ENCODE assay signal across 16 cellular contexts in genomic region chr11:134915881-134916280, GRCh38.
DNase-seq lines count a peak whose midpoint lies in the region; ATAC-seq and TF ChIP-seq lines count a peak whose summit lies in the region.
"Had no signal": no experiment of that assay in that cellular context is flagged by ENCODE, and none has a peak within 500 bp of the region (broad histone marks: within the 10 kb centered on the region; RNA-seq: fewer than 3 reads in every experiment).

No MANE protein-coding gene starts in this region.

- intact Hi-C loops in aorta (cut with DNase I), result loop anchor here in 1 of 2 donors (5.0 kb wide), 1 partner anchor 36 kb away; no protein-coding TSS in a partner anchor

- H3K9me3 ChIP-seq in BLaER1 treated with 17β-estradiol and CSF1 and Interleukin-3, amounts not matched to agents 10 nM and 100 nM (replicated peaks in 1 of 11), result no peaks in the 10 kb centered on the region
- no peaks in the 10 kb centered on the region for H3K9me3 ChIP-seq in aorta (ENCODE audit: control insufficient read depth, low read length)

- H4K20me1 ChIP-seq in BLaER1 treated with 17β-estradiol and CSF1 and Interleukin-3, amounts not matched to agents 10 nM and 100 nM, result no peaks in the 10 kb centered on the region; a peak in 1 of 22 replicates

- DNase-seq in chondrocyte (ENCODE audit: low spot score), result no peak
- peak; percentile 57 for DNase-seq in osteocyte (ENCODE audit: extremely low spot score, unreplicated experiment)
- DNase-seq in aorta, result no peak
- no peak for DNase-seq in stimulated activated naive CD8-positive, alpha-beta T cell treated with anti-CD3 and anti-CD28 coated beads, Interleukin-15, amount 100 ng/mL, for 72 hours
- DNase-seq in activated CD8-positive, alpha-beta memory T cell treated with anti-CD3 and anti-CD28 coated beads, Interleukin-2, amount 50 U/mL, for 48 hours, result no peak
- DNase-seq: 8988T; AML-193; C1 segment of cervical spinal cord; CD4-positive, alpha-beta T cell; DMS79; HCEC 1CT; HFFc6 had no signal

- peaks cover 26% of the 10 kb centered on the region for H3K4me1 Mint-ChIP-seq in chondrocyte (ENCODE audit: low read depth)
- peaks cover 26% of the 10 kb centered on the region for H3K4me1 Mint-ChIP-seq in osteocyte (ENCODE audit: unreplicated experiment)
- H3K4me1 Mint-ChIP-seq in stimulated activated naive CD8-positive, alpha-beta T cell treated with anti-CD3 and anti-CD28 coated beads, Interleukin-15, amount 100 ng/mL, for 72 hours, result no peaks in the 10 kb centered on the region
- H3K4me1 Mint-ChIP-seq: IgD-negative memory B cell had no signal

- peak; percentile 15 for ATAC-seq in aorta (ENCODE audit: low FRiP score)
- ATAC-seq in GM19035 (IDR thresholded peaks at IDR 0.05; ENCODE audit: unreplicated experiment), result no peak
- ATAC-seq in stimulated activated naive CD8-positive, alpha-beta T cell treated with anti-CD3 and anti-CD28 coated beads, Interleukin-15, amount 100 ng/mL, for 72 hours, result no peak
- ATAC-seq: GM12878 had no signal

- no peaks in the 10 kb centered on the region for H3K36me3 ChIP-seq in BLaER1 treated with 17β-estradiol and CSF1 and Interleukin-3, amounts not matched to agents 10 nM and 100 nM
- H3K36me3 ChIP-seq in aorta (ENCODE audit: control insufficient read depth in 1 of 2, insufficient read depth in 2 of 2, low read length in 1 of 2), result no peaks in the 10 kb centered on the region

- H3K27me3 Mint-ChIP-seq in chondrocyte (ENCODE audit: low read depth) (peaks cover 13% of the 10 kb centered on the region), osteocyte (ENCODE audit: unreplicated experiment) (peaks cover 15% of the 10 kb centered on the region)
- H3K27me3 Mint-ChIP-seq in stimulated activated naive CD8-positive, alpha-beta T cell treated with anti-CD3 and anti-CD28 coated beads, Interleukin-15, amount 100 ng/mL, for 72 hours, result peaks cover 43% of the 10 kb centered on the region

- no peak overlapping the region for H3K27ac ChIP-seq in BLaER1 treated with 17β-estradiol and CSF1 and Interleukin-3, amounts not matched to agents 10 nM and 100 nM
- H3K27ac ChIP-seq in aorta (ENCODE audit: low read depth in 1 of 2, low read length in 2 of 2), result no peak overlapping the region

- H3K27me3 ChIP-seq in BLaER1 treated with 17β-estradiol and CSF1 and Interleukin-3, amounts not matched to agents 10 nM and 100 nM, result no peaks in the 10 kb centered on the region
- H3K27me3 ChIP-seq in aorta (ENCODE audit: control insufficient read depth in 1 of 2, insufficient read depth in 2 of 2, low read length in 1 of 2), result no peaks in the 10 kb centered on the region

- H3K9ac ChIP-seq in BLaER1 treated with 17β-estradiol and CSF1 and Interleukin-3, amounts not matched to agents 10 nM and 100 nM, result no peak overlapping the region

- no peak overlapping the region for H3K4me3 ChIP-seq in BLaER1 treated with 17β-estradiol and CSF1 and Interleukin-3, amounts not matched to agents 10 nM and 100 nM
- H3K4me3 ChIP-seq in aorta (ENCODE audit: low read length in 2 of 2), result no peak overlapping the region
- H3K4me3 ChIP-seq: GM12878 had no signal

- H3K4me3 Mint-ChIP-seq in chondrocyte (ENCODE audit: unreplicated experiment) (no peak overlapping the region), osteocyte (ENCODE audit: unreplicated experiment) (no peak overlapping the region)
- H3K4me3 Mint-ChIP-seq in stimulated activated naive CD8-positive, alpha-beta T cell treated with anti-CD3 and anti-CD28 coated beads, Interleukin-15, amount 100 ng/mL, for 72 hours, result no peak overlapping the region
- H3K4me3 Mint-ChIP-seq: CD4-positive, alpha-beta T cell; HFFc6; IgD-negative memory B cell had no signal

- peak overlapping the region in 7 of 11 experiments; percentile 2 to 71 (median 59); a peak in 10 of 22 replicates for H3K4me2 ChIP-seq in BLaER1 treated with 17β-estradiol and CSF1 and Interleukin-3, amounts not matched to agents 10 nM and 100 nM

- WGBS in aorta, 2 donors, result 22 to 29% methylated on average over 5 of the region's 5 CpGs

- H3K36me3 Mint-ChIP-seq in chondrocyte (ENCODE audit: low read depth) (no peaks in the 10 kb centered on the region), osteocyte (ENCODE audit: unreplicated experiment) (no peaks in the 10 kb centered on the region)
- H3K36me3 Mint-ChIP-seq: IgD-negative memory B cell had no signal

- TF ChIP-seq CTCF in chondrocyte (IDR thresholded peaks at IDR 0.05) (no peak), osteocyte (IDR thresholded peaks at IDR 0.05) (no peak)

- H3K4me1 ChIP-seq in BLaER1 treated with 17β-estradiol and CSF1 and Interleukin-3, amounts not matched to agents 10 nM and 100 nM, result peaks cover 0 to 21% (median 13%) of the 10 kb centered on the region in 10 experiments; a peak in 14 of 20 replicates
- no peaks in the 10 kb centered on the region for H3K4me1 ChIP-seq in aorta (ENCODE audit: control insufficient read depth in 1 of 2, insufficient read depth in 2 of 2, low read length in 2 of 2)

- H3K27ac Mint-ChIP-seq in chondrocyte (ENCODE audit: unreplicated experiment) (peak overlapping the region; percentile 58), osteocyte (ENCODE audit: unreplicated experiment) (peak overlapping the region; percentile 43)
- H3K27ac Mint-ChIP-seq in stimulated activated naive CD8-positive, alpha-beta T cell treated with anti-CD3 and anti-CD28 coated beads, Interleukin-15, amount 100 ng/mL, for 72 hours, result no peak overlapping the region
- H3K27ac Mint-ChIP-seq: CD4-positive, alpha-beta T cell; HFFc6 had no signal

- H3K9me3 Mint-ChIP-seq in chondrocyte (ENCODE audit: low read depth), result no peaks in the 10 kb centered on the region
- H3K9me3 Mint-ChIP-seq in osteocyte (ENCODE audit: unreplicated experiment), result no peaks in the 10 kb centered on the region
- no peaks in the 10 kb centered on the region for H3K9me3 Mint-ChIP-seq in stimulated activated naive CD8-positive, alpha-beta T cell treated with anti-CD3 and anti-CD28 coated beads, Interleukin-15, amount 100 ng/mL, for 72 hours
- H3K9me3 Mint-ChIP-seq: CD4-positive, alpha-beta T cell had no signal

Comparison
In these comparisons a context has a peak if more than half of its experiments do, and no peak if none do; other contexts are left out.
1. H3K27ac Mint-ChIP-seq: peak in chondrocyte (single experiment) and osteocyte (single experiment); none in stimulated activated naive CD8-positive, alpha-beta T cell treated with anti-CD3 and anti-CD28 coated beads, Interleukin-15, amount 100 ng/mL, for 72 hours (0 of 2).